7 cellular contexts compared by ENCODE assay signal in genomic region chr17:17752822-17753448, GRCh38.
DNase-seq lines count a peak whose midpoint lies in the region; ATAC-seq and TF ChIP-seq lines count a peak whose summit lies in the region.

No MANE protein-coding gene starts in this region.

- peaks cover 4% of the 10 kb centered on the region for H3K36me3 Mint-ChIP-seq in activated naive CD8-positive, alpha-beta T cell treated with anti-CD3 and anti-CD28 coated beads for 36 hours

- no peak for DNase-seq in activated naive CD8-positive, alpha-beta T cell treated with anti-CD3 and anti-CD28 coated beads for 36 hours
- DNase-seq in stomach, result no peak
- no peak for DNase-seq in activated gamma-delta T cell (lab: John Stamatoyannopoulos, UW)

- TF ChIP-seq CTCF in stomach (IDR thresholded peaks at IDR 0.05), result no peak

- H3K36me3 ChIP-seq in iPS-20b (ENCODE audit: insufficient read depth, low read depth, low read length) (no peaks in the 10 kb centered on the region), stomach (no peaks in the 10 kb centered on the region)

- H3K27ac Mint-ChIP-seq in activated naive CD8-positive, alpha-beta T cell treated with anti-CD3 and anti-CD28 coated beads for 36 hours, result peak overlapping the region; percentile 99

- peak overlapping the region; percentile 10; the same call in 1 of the 2 replicates for H3K9ac ChIP-seq in iPS-20b (ENCODE audit: low read depth, low read length)

- no peaks in the 10 kb centered on the region for H3K27me3 ChIP-seq in iPS-20b (ENCODE audit: insufficient read depth, low read length)
- H3K27me3 ChIP-seq in stomach, result no peaks in the 10 kb centered on the region

- TF ChIP-seq EP300 in stomach (IDR thresholded peaks at IDR 0.05), result no peak

- H3K4me3 Mint-ChIP-seq in activated naive CD8-positive, alpha-beta T cell treated with anti-CD3 and anti-CD28 coated beads for 36 hours, result peak overlapping the region; percentile 95

- intact Hi-C loops in stomach (cut with DNase I; ENCODE audit: low total_unique reads), result no loop called here

- ATAC-seq in HG02943 (IDR thresholded peaks at IDR 0.05; ENCODE audit: low read depth, unreplicated experiment) (peak; percentile 1), GM21529 (IDR thresholded peaks at IDR 0.05; ENCODE audit: unreplicated experiment) (no peak), GM19452 (IDR thresholded peaks at IDR 0.05; ENCODE audit: unreplicated experiment) (no peak)

- H3K9me3 Mint-ChIP-seq in activated naive CD8-positive, alpha-beta T cell treated with anti-CD3 and anti-CD28 coated beads for 36 hours, result no peaks in the 10 kb centered on the region

- H3K9me3 ChIP-seq in iPS-20b (ENCODE audit: insufficient read depth, low read depth, low read length) (no peaks in the 10 kb centered on the region), stomach (no peaks in the 10 kb centered on the region)

- H3K27me3 Mint-ChIP-seq in activated naive CD8-positive, alpha-beta T cell treated with anti-CD3 and anti-CD28 coated beads for 36 hours, result no peaks in the 10 kb centered on the region

- H3K27ac ChIP-seq in iPS-20b (ENCODE audit: low read length) (peak overlapping the region; percentile 5), stomach (peak overlapping the region; percentile 78 to 91 (median 83))

- H3K4me1 ChIP-seq in iPS-20b (ENCODE audit: insufficient read depth, low read length) (peaks cover 23% of the 10 kb centered on the region; the same call in 1 of the 2 replicates), stomach (peaks cover 26 to 86% (median 54%) of the 10 kb centered on the region in 4 donors)

- peak overlapping the region; percentile 46; the same call in 1 of the 2 replicates for H3K4me3 ChIP-seq in iPS-20b (ENCODE audit: low read length)
- peak overlapping the region; percentile 47 to 53 (median 50) for H3K4me3 ChIP-seq in stomach

- TF ChIP-seq POLR2A in stomach (IDR thresholded peaks at IDR 0.05), result no peak

- H3K4me1 Mint-ChIP-seq in activated naive CD8-positive, alpha-beta T cell treated with anti-CD3 and anti-CD28 coated beads for 36 hours, result peaks cover 68% of the 10 kb centered on the region

- WGBS in stomach, 5 donors, result 31 to 51% (median 39%) methylated on average over 11 of the region's 11 CpGs
